22 cellular contexts compared by ENCODE assay signal in genomic region chr2:150909090-150909489, GRCh38.
DNase-seq lines count a peak whose midpoint lies in the region; ATAC-seq, FAIRE-seq and TF ChIP-seq lines count a peak whose summit lies in the region.
"Had no signal": no experiment of that assay in that cellular context is flagged by ENCODE, and none has a peak within 500 bp of the region (broad histone marks: within the 10 kb centered on the region; RNA-seq: fewer than 3 reads in every experiment).

No MANE protein-coding gene starts in this region.

- H3K9ac ChIP-seq in keratinocyte (ENCODE audit: control insufficient read depth, extremely low read depth, insufficient read depth, low read length) = no peak overlapping the region
- H3K9ac ChIP-seq: BLaER1 treated with 17β-estradiol and CSF1 and Interleukin-3, amounts not matched to agents 10 nM and 100 nM had no signal

- TF ChIP-seq CTCF in keratinocyte (optimal IDR thresholded peaks at IDR 0.05 in 1 of 3, IDR thresholded peaks at IDR 0.05 in 1 of 3, conservative IDR thresholded peaks at IDR 0.05 in 1 of 3; ENCODE audit: extremely low read depth in 1 of 3, insufficient read depth in 2 of 3, low read length in 3 of 3) = no peak
- no peak for TF ChIP-seq CTCF in gastrocnemius medialis (IDR thresholded peaks at IDR 0.05 in 4 of 5, conservative IDR thresholded peaks at IDR 0.05 in 1 of 5)
- no peak for TF ChIP-seq CTCF in thyroid gland (IDR thresholded peaks at IDR 0.05)

- H3K79me2 ChIP-seq in keratinocyte (ENCODE audit: control insufficient read depth, insufficient read depth, low read length) = no peaks in the 10 kb centered on the region

- H3K36me3 ChIP-seq in keratinocyte (ENCODE audit: control insufficient read depth in 2 of 2, extremely low read depth in 1 of 2, insufficient read depth in 2 of 2, low read length in 2 of 2) (no peaks in the 10 kb centered on the region), gastrocnemius medialis (no peaks in the 10 kb centered on the region), thyroid gland (no peaks in the 10 kb centered on the region)
- H3K36me3 ChIP-seq: BLaER1 treated with 17β-estradiol and CSF1 and Interleukin-3, amounts not matched to agents 10 nM and 100 nM; gastroesophageal sphincter; HAP-1; left ventricle myocardium inferior; tibial nerve had no signal

- TF ChIP-seq POLR2A in gastrocnemius medialis (IDR thresholded peaks at IDR 0.05) = no peak
- TF ChIP-seq POLR2A in thyroid gland (IDR thresholded peaks at IDR 0.05) = no peak

- peak; percentile 77 for ATAC-seq in GM21723 (IDR thresholded peaks at IDR 0.05; ENCODE audit: unreplicated experiment)
- ATAC-seq in HG03196 (IDR thresholded peaks at IDR 0.05; ENCODE audit: unreplicated experiment) = peak; percentile 54
- no peak for ATAC-seq in gastrocnemius medialis
- ATAC-seq in GM21619 (IDR thresholded peaks at IDR 0.05; ENCODE audit: unreplicated experiment) = no peak
- ATAC-seq: gastroesophageal sphincter; K562; stimulated activated effector memory CD8-positive, alpha-beta T cell treated with anti-CD3 and anti-CD28 coated beads, Interleukin-12 subunit alpha, Interleukin-12 subunit beta, amount 100 ng/mL, for 72 hours had no signal

- H3K9me1 ChIP-seq in keratinocyte (ENCODE audit: control insufficient read depth, extremely low read depth, insufficient read depth, low read length) = no peaks in the 10 kb centered on the region

- in situ Hi-C loops in gastrocnemius medialis (cut with MboI; ENCODE audit: low sequenced_read_pairs in 4 of 4) = no loop called here

- H3K4me1 ChIP-seq in keratinocyte (ENCODE audit: control insufficient read depth, extremely low read depth, insufficient read depth, low read length) (peaks cover 8% of the 10 kb centered on the region), gastrocnemius medialis (no peaks in the 10 kb centered on the region), thyroid gland (peaks cover 0 to 6% of the 10 kb centered on the region in 2 donors)
- H3K4me1 ChIP-seq: gastroesophageal sphincter, HAP-1, left ventricle myocardium inferior had no signal

- no peaks in the 10 kb centered on the region for H3K9me3 ChIP-seq in keratinocyte (ENCODE audit: control insufficient read depth, low read depth, low read length)
- no peaks in the 10 kb centered on the region for H3K9me3 ChIP-seq in gastrocnemius medialis
- no peaks in the 10 kb centered on the region for H3K9me3 ChIP-seq in thyroid gland
- H3K9me3 ChIP-seq: gastroesophageal sphincter, HAP-1, tibial nerve had no signal

- dilution Hi-C loops in keratinocyte (cut with MboI; ENCODE audit: extremely low pct_ligation_motif_present, low sequenced_read_pairs) = no loop called here

- H3K27me3 ChIP-seq in keratinocyte (ENCODE audit: control insufficient read depth, extremely low read depth, insufficient read depth, low read length) (no peaks in the 10 kb centered on the region), gastrocnemius medialis (no peaks in the 10 kb centered on the region), thyroid gland (no peaks in the 10 kb centered on the region)
- H3K27me3 ChIP-seq: BLaER1 treated with 17β-estradiol and CSF1 and Interleukin-3, amounts not matched to agents 10 nM and 100 nM; gastroesophageal sphincter; tibial nerve had no signal

- no peak for FAIRE-seq in keratinocyte (lab: Jason Lieb, UNC)
- FAIRE-seq: astrocyte, colon, K562 had no signal

- H4K20me1 ChIP-seq in keratinocyte (ENCODE audit: control insufficient read depth, extremely low read depth, insufficient read depth, low read length) = no peaks in the 10 kb centered on the region
- H4K20me1 ChIP-seq: BLaER1 treated with 17β-estradiol and CSF1 and Interleukin-3, amounts not matched to agents 10 nM and 100 nM had no signal

- H3K4me3 ChIP-seq in keratinocyte (ENCODE audit: control insufficient read depth in 2 of 3, extremely low read depth in 1 of 3, insufficient read depth in 2 of 3, low read depth in 1 of 3, low read length in 3 of 3) (no peak overlapping the region), gastrocnemius medialis (no peak overlapping the region), thyroid gland (replicated peaks in 1 of 3) (no peak overlapping the region)
- H3K4me3 ChIP-seq: BLaER1 treated with 17β-estradiol and CSF1 and Interleukin-3, amounts not matched to agents 10 nM and 100 nM; gastroesophageal sphincter; HAP-1; K562; left ventricle myocardium inferior; skin epidermis; tibial nerve had no signal

- DNase-seq in NCI-H2171 treated with DMSO at 0.1 percent for 48 hours (lab: John Stamatoyannopoulos, UW) (peak; percentile 64), NCI-H2171 (lab: John Stamatoyannopoulos, UW) (no peak), keratinocyte (ENCODE audit: low read depth, low spot score) (no peak), gastrocnemius medialis (no peak), thyroid gland (no peak)
- DNase-seq: activated CD4-positive, CD25-positive, alpha-beta regulatory T cell treated with anti-CD3 and anti-CD28 coated beads, Interleukin-2, amount 50 U/mL, for 72 hours; left ventricle myocardium inferior; NCI-H1436 treated with DMSO at 0.1 percent for 48 hours; NCI-H446 had no signal

- peak overlapping the region; percentile 72 for H2AFZ ChIP-seq in keratinocyte (ENCODE audit: control insufficient read depth, low read length)

- H3K27ac ChIP-seq in keratinocyte (ENCODE audit: control insufficient read depth, insufficient read depth, low read length) = no peak overlapping the region
- H3K27ac ChIP-seq in gastrocnemius medialis = no peak overlapping the region
- H3K27ac ChIP-seq in thyroid gland = no peak overlapping the region
- H3K27ac ChIP-seq: 22Rv1; BLaER1 treated with 17β-estradiol and CSF1 and Interleukin-3, amounts not matched to agents 10 nM and 100 nM; gastroesophageal sphincter; left ventricle myocardium inferior; skin epidermis; tibial nerve had no signal

- no peak overlapping the region for H3K4me2 ChIP-seq in keratinocyte (ENCODE audit: control insufficient read depth, extremely low read depth, insufficient read depth, low read depth, low read length)
- H3K4me2 ChIP-seq: BLaER1 treated with 17β-estradiol and CSF1 and Interleukin-3, amounts not matched to agents 10 nM and 100 nM had no signal

- intact Hi-C loops in gastrocnemius medialis (cut with DNase I; ENCODE audit: low total_unique reads) = no loop called here
- intact Hi-C loops in thyroid gland (cut with DNase I) = no loop called here

Comparison
In these comparisons a context has a peak if more than half of its experiments do, and no peak if none do; other contexts are left out.
1. ATAC-seq: peak in GM21723 (single experiment) and HG03196 (single experiment); none in gastrocnemius medialis (0 of 2) and GM21619 (single experiment).